In genomic region chr6:106639812-106640211, GRCh38 we compare ENCODE assay signal across 19 cellular contexts.
"Had no signal": no experiment of that assay in that cellular context is flagged by ENCODE, and none has a peak within 500 bp of the region (broad histone marks: within the 10 kb centered on the region; RNA-seq: fewer than 3 reads in every experiment).

No MANE protein-coding gene starts in this region.

- ATAC-seq: heart right ventricle; left lobe of liver; natural killer cell treated with Interleukin-12 subunit alpha and Interleukin-12 subunit beta and Interleukin-15 and Interleukin-18, amount 100 ng/mL, for 72 hours; psoas muscle; sciatic nerve; upper lobe of right lung had no signal

- H3K9me3 Mint-ChIP-seq: natural killer cell treated with Interleukin-12 subunit alpha and Interleukin-12 subunit beta and Interleukin-15 and Interleukin-18, amount 100 ng/mL, for 72 hours; stimulated activated naive CD8-positive, alpha-beta T cell treated with anti-CD3 and anti-CD28 coated beads, Interleukin-15, Interleukin-2, amounts not matched to agents 100 ng/mL and 50 ng/mL, for 24 hours; T-helper 2 cell treated with Interferon-gamma antibody and Interleukin-4, amounts not matched to agents 5 μg/mL and 100 μg/mL, for 36 hours had no signal

- H3K27ac ChIP-seq: cardiac muscle cell, heart right ventricle, psoas muscle, testis, upper lobe of right lung had no signal

- H3K27me3 ChIP-seq: cardiac muscle cell, heart right ventricle, testis, upper lobe of right lung had no signal

- H3K4me3 Mint-ChIP-seq: natural killer cell treated with Interleukin-12 subunit alpha and Interleukin-12 subunit beta and Interleukin-15 and Interleukin-18, amount 100 ng/mL, for 72 hours; stimulated activated naive CD8-positive, alpha-beta T cell treated with anti-CD3 and anti-CD28 coated beads, Interleukin-15, Interleukin-2, amounts not matched to agents 100 ng/mL and 50 ng/mL, for 24 hours; T-helper 2 cell treated with Interferon-gamma antibody and Interleukin-4, amounts not matched to agents 5 μg/mL and 100 μg/mL, for 36 hours had no signal

- H3K4me3 ChIP-seq: cardiac muscle cell, heart right ventricle, psoas muscle, testis, upper lobe of right lung had no signal

- DNase-seq: activated CD4-positive, alpha-beta T cell treated with anti-CD3 and anti-CD28 coated beads for 1 hour; activated CD4-positive, alpha-beta T cell treated with anti-CD3 and anti-CD28 coated beads, Interleukin-2, amount 50 U/mL, for 48 hours; activated naive CD4-positive, alpha-beta T cell treated with Interleukin-2 at 50 U/mL for 16 hours; effector CD8-positive, alpha-beta T cell; heart right ventricle; islet precursor cell; occipital lobe; psoas muscle; stimulated activated CD4-positive, alpha-beta T cell treated with anti-CD3 and anti-CD28 coated beads, Interleukin-2, amount 100 ng/mL, for 24 hours; testis; upper lobe of right lung had no signal

- H3K27me3 Mint-ChIP-seq: natural killer cell treated with Interleukin-12 subunit alpha and Interleukin-12 subunit beta and Interleukin-15 and Interleukin-18, amount 100 ng/mL, for 72 hours; stimulated activated naive CD8-positive, alpha-beta T cell treated with anti-CD3 and anti-CD28 coated beads, Interleukin-15, Interleukin-2, amounts not matched to agents 100 ng/mL and 50 ng/mL, for 24 hours had no signal

- H3K9me3 ChIP-seq: heart right ventricle, psoas muscle, testis, upper lobe of right lung had no signal

- H3K27ac Mint-ChIP-seq: stimulated activated naive CD8-positive, alpha-beta T cell treated with anti-CD3 and anti-CD28 coated beads, Interleukin-15, Interleukin-2, amounts not matched to agents 100 ng/mL and 50 ng/mL, for 24 hours; T-helper 2 cell treated with Interferon-gamma antibody and Interleukin-4, amounts not matched to agents 5 μg/mL and 100 μg/mL, for 36 hours had no signal

- H3K4me1 ChIP-seq: psoas muscle, testis, upper lobe of right lung had no signal

- FAIRE-seq: colon, frontal cortex had no signal
